In the genomic region with DNA sequence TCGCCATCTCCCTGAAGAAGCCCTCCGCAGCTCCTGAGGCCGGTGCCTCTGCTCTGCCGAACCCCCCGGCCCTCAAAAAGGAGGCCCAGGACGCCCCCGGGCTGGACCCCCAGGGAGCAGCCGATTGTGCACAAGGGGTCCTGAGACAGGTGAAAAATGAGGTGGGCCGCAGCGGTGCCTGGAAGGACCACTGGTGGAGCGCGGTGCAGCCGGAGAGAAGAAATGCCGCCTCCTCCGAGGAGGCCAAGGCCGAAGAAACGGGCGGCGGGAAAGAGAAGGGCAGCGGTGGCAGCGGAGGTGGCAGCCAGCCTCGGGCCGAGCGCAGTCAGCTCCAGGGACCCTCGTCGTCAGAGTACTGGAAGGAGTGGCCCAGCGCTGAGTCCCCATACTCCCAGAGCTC, we compare ENCODE assay signal across 39 cellular contexts.
"Had no signal": no experiment of that assay in that cellular context is flagged by ENCODE, and none has a peak within 500 bp of the region (broad histone marks: within the 10 kb centered on the region; RNA-seq: fewer than 3 reads in every experiment).

No MANE protein-coding gene starts in this region.

- H3K27ac Mint-ChIP-seq: activated naive CD4-positive, alpha-beta T cell treated with anti-CD3 and anti-CD28 coated beads for 36 hours; activated naive CD4-positive, alpha-beta T cell treated with anti-CD3 and anti-CD28 coated beads, Interleukin-2, amount 10 ng/mL, durations not matched to agents 7 days and 5 days; activated naive CD4-positive, alpha-beta T cell treated with anti-CD3 and anti-CD28 coated beads, Interleukin-2, amount 50 U/mL, for 24 hours; activated naive CD4-positive, alpha-beta T cell treated with anti-CD3 and anti-CD28 coated beads, Interleukin-2, amount 50 U/mL, for 72 hours; activated naive CD8-positive, alpha-beta T cell; activated naive CD8-positive, alpha-beta T cell treated with anti-CD3 and anti-CD28 coated beads for 36 hours; activated naive CD8-positive, alpha-beta T cell treated with anti-CD3 and anti-CD28 coated beads, Interleukin-2, amount 10 ng/mL, durations not matched to agents 7 days and 5 days; activated naive CD8-positive, alpha-beta T cell treated with anti-CD3 and anti-CD28 coated beads, Interleukin-2, amount 50 U/mL, for 24 hours; activated T-cell treated with anti-CD3 and anti-CD28 coated beads, Interleukin-2, amount 50 U/mL, for 24 hours; activated T-cell treated with anti-CD3 and anti-CD28 coated beads, Interleukin-2, amount 50 U/mL, for 72 hours; activated T-helper 1 cell treated with anti-CD3 and anti-CD28 coated beads, Interleukin-12 subunit alpha, Interleukin-12 subunit beta, Interleukin-2, Interleukin-4 antibody, amounts not matched to agents 30 ng/mL and 10 ng/mL and 1 ng/mL, durations not matched to agents 14 hours and 24 hours and 36 hours; activated T-helper 17 cell treated with anti-CD3 and anti-CD28 coated beads, Interleukin-2, amount 50 U/mL, for 72 hours had no signal

- FAIRE-seq: astrocyte had no signal

- ATAC-seq: activated naive CD4-positive, alpha-beta T cell treated with anti-CD3 and anti-CD28 coated beads, Interleukin-2, amount 50 U/mL, for 72 hours; activated naive CD8-positive, alpha-beta T cell treated with anti-CD3 and anti-CD28 coated beads, Interleukin-2, amount 50 U/mL, for 24 hours; activated T-cell treated with anti-CD3 and anti-CD28 coated beads, Interleukin-2, amount 50 U/mL, for 4 hours; activated T-cell treated with anti-CD3 and anti-CD28 coated beads, Interleukin-2, amount 50 U/mL, for 72 hours; activated T-helper 17 cell treated with anti-CD3 and anti-CD28 coated beads, Interleukin-2, amount 50 U/mL, for 72 hours; body of pancreas had no signal

- H3K9me3 ChIP-seq: adrenal gland, ascending aorta, body of pancreas, breast epithelium had no signal

- H3K4me3 ChIP-seq: adrenal gland, ascending aorta, body of pancreas, breast epithelium, cardiac muscle cell had no signal

- H3K9me3 Mint-ChIP-seq: activated naive CD4-positive, alpha-beta T cell treated with anti-CD3 and anti-CD28 coated beads for 36 hours; activated naive CD4-positive, alpha-beta T cell treated with anti-CD3 and anti-CD28 coated beads, Interleukin-2, amount 10 ng/mL, durations not matched to agents 7 days and 5 days; activated naive CD4-positive, alpha-beta T cell treated with anti-CD3 and anti-CD28 coated beads, Interleukin-2, amount 50 U/mL, for 24 hours; activated naive CD4-positive, alpha-beta T cell treated with anti-CD3 and anti-CD28 coated beads, Interleukin-2, amount 50 U/mL, for 72 hours; activated naive CD8-positive, alpha-beta T cell treated with anti-CD3 and anti-CD28 coated beads for 36 hours; activated naive CD8-positive, alpha-beta T cell treated with anti-CD3 and anti-CD28 coated beads, Interleukin-2, amount 10 ng/mL, durations not matched to agents 7 days and 5 days; activated naive CD8-positive, alpha-beta T cell treated with anti-CD3 and anti-CD28 coated beads, Interleukin-2, amount 50 U/mL, for 24 hours; activated T-cell treated with anti-CD3 and anti-CD28 coated beads, Interleukin-2, amount 50 U/mL, for 24 hours; activated T-cell treated with anti-CD3 and anti-CD28 coated beads, Interleukin-2, amount 50 U/mL, for 4 hours; activated T-cell treated with anti-CD3 and anti-CD28 coated beads, Interleukin-2, amount 50 U/mL, for 72 hours; activated T-helper 1 cell treated with anti-CD3 and anti-CD28 coated beads, Interleukin-12 subunit alpha, Interleukin-12 subunit beta, Interleukin-2, Interleukin-4 antibody, amounts not matched to agents 30 ng/mL and 10 ng/mL and 1 ng/mL, durations not matched to agents 14 hours and 24 hours and 36 hours; activated T-helper 17 cell treated with anti-CD3 and anti-CD28 coated beads, Interleukin-2, amount 50 U/mL, for 72 hours; brain; central memory CD8-positive, alpha-beta T cell had no signal

- H3K4me1 Mint-ChIP-seq: activated naive CD4-positive, alpha-beta T cell treated with anti-CD3 and anti-CD28 coated beads, Interleukin-2, amount 10 ng/mL, durations not matched to agents 7 days and 5 days; activated naive CD4-positive, alpha-beta T cell treated with anti-CD3 and anti-CD28 coated beads, Interleukin-2, amount 50 U/mL, for 24 hours; activated naive CD8-positive, alpha-beta T cell treated with anti-CD3 and anti-CD28 coated beads for 36 hours; activated naive CD8-positive, alpha-beta T cell treated with anti-CD3 and anti-CD28 coated beads, Interleukin-2, amount 10 ng/mL, durations not matched to agents 7 days and 5 days; activated naive CD8-positive, alpha-beta T cell treated with anti-CD3 and anti-CD28 coated beads, Interleukin-2, amount 50 U/mL, for 24 hours; activated T-helper 17 cell treated with anti-CD3 and anti-CD28 coated beads, Interleukin-2, amount 50 U/mL, for 72 hours; central memory CD8-positive, alpha-beta T cell had no signal

- H3K4me3 Mint-ChIP-seq: activated naive CD4-positive, alpha-beta T cell treated with anti-CD3 and anti-CD28 coated beads for 36 hours; activated naive CD4-positive, alpha-beta T cell treated with anti-CD3 and anti-CD28 coated beads, Interleukin-2, amount 10 ng/mL, durations not matched to agents 7 days and 5 days; activated naive CD4-positive, alpha-beta T cell treated with anti-CD3 and anti-CD28 coated beads, Interleukin-2, amount 50 U/mL, for 24 hours; activated naive CD8-positive, alpha-beta T cell; activated naive CD8-positive, alpha-beta T cell treated with anti-CD3 and anti-CD28 coated beads for 36 hours; activated naive CD8-positive, alpha-beta T cell treated with anti-CD3 and anti-CD28 coated beads, Interleukin-2, amount 10 ng/mL, durations not matched to agents 7 days and 5 days; activated naive CD8-positive, alpha-beta T cell treated with anti-CD3 and anti-CD28 coated beads, Interleukin-2, amount 50 U/mL, for 24 hours; activated T-cell treated with anti-CD3 and anti-CD28 coated beads, Interleukin-2, amount 50 U/mL, for 24 hours; activated T-cell treated with anti-CD3 and anti-CD28 coated beads, Interleukin-2, amount 50 U/mL, for 4 hours; activated T-cell treated with anti-CD3 and anti-CD28 coated beads, Interleukin-2, amount 50 U/mL, for 72 hours; activated T-helper 1 cell treated with anti-CD3 and anti-CD28 coated beads, Interleukin-12 subunit alpha, Interleukin-12 subunit beta, Interleukin-2, Interleukin-4 antibody, amounts not matched to agents 30 ng/mL and 10 ng/mL and 1 ng/mL, durations not matched to agents 14 hours and 24 hours and 36 hours; activated T-helper 17 cell treated with anti-CD3 and anti-CD28 coated beads, Interleukin-2, amount 50 U/mL, for 72 hours; brain; central memory CD8-positive, alpha-beta T cell had no signal

- H3K27me3 ChIP-seq: adrenal gland, ascending aorta, body of pancreas, brain microvascular endothelial cell, breast epithelium, cardiac muscle cell had no signal

- H3K27ac ChIP-seq: adrenal gland, ascending aorta, body of pancreas, brain microvascular endothelial cell, breast epithelium, cardiac muscle cell had no signal

- DNase-seq: activated effector memory CD4-positive, alpha-beta T cell treated with anti-CD3 and anti-CD28 coated beads, Interleukin-2, amount 50 U/mL, for 16 hours; activated effector memory CD4-positive, alpha-beta T cell treated with Interleukin-2 at 50 U/mL for 16 hours; activated gamma-delta T cell; activated gamma-delta T cell treated with Interleukin-2 at 50 U/mL for 16 hours; activated naive CD4-positive, alpha-beta T cell; activated naive CD4-positive, alpha-beta T cell treated with anti-CD3 and anti-CD28 coated beads for 36 hours; activated naive CD4-positive, alpha-beta T cell treated with anti-CD3 and anti-CD28 coated beads, Interleukin-2, amount 10 ng/mL, durations not matched to agents 7 days and 5 days; activated naive CD4-positive, alpha-beta T cell treated with anti-CD3 and anti-CD28 coated beads, Interleukin-2, amount 50 U/mL, for 16 hours; activated naive CD4-positive, alpha-beta T cell treated with Interleukin-2 at 50 U/mL for 16 hours; activated naive CD8-positive, alpha-beta T cell treated with anti-CD3 and anti-CD28 coated beads for 36 hours; activated naive CD8-positive, alpha-beta T cell treated with anti-CD3 and anti-CD28 coated beads, Interleukin-2, amount 10 ng/mL, durations not matched to agents 7 days and 5 days; activated naive CD8-positive, alpha-beta T cell treated with anti-CD3 and anti-CD28 coated beads, Interleukin-2, amount 50 U/mL, for 24 hours; activated T-cell treated with anti-CD3 and anti-CD28 coated beads for 4 hours; activated T-cell treated with anti-CD3 and anti-CD28 coated beads, Interleukin-2, amount 50 U/mL, for 1 hour; activated T-cell treated with anti-CD3 and anti-CD28 coated beads, Interleukin-2, amount 50 U/mL, for 24 hours; activated T-cell treated with anti-CD3 and anti-CD28 coated beads, Interleukin-2, amount 50 U/mL, for 4 hours; activated T-cell treated with anti-CD3 and anti-CD28 coated beads, Interleukin-2, amount 50 U/mL, for 48 hours; activated T-cell treated with anti-CD3 and anti-CD28 coated beads, Interleukin-2, amount 50 U/mL, for 72 hours; adrenal gland; amniotic stem cell; amygdala; anterior cingulate cortex; aorta; body of pancreas; brain microvascular endothelial cell; caudate nucleus; central memory CD4-positive, alpha-beta T cell; cerebellar nuclear complex had no signal

- H3K4me1 ChIP-seq: adrenal gland, ascending aorta, body of pancreas, breast epithelium had no signal

- H3K27me3 Mint-ChIP-seq: activated naive CD4-positive, alpha-beta T cell treated with anti-CD3 and anti-CD28 coated beads, Interleukin-2, amount 10 ng/mL, durations not matched to agents 7 days and 5 days; activated naive CD4-positive, alpha-beta T cell treated with anti-CD3 and anti-CD28 coated beads, Interleukin-2, amount 50 U/mL, for 24 hours; activated naive CD8-positive, alpha-beta T cell; activated naive CD8-positive, alpha-beta T cell treated with anti-CD3 and anti-CD28 coated beads for 36 hours; activated naive CD8-positive, alpha-beta T cell treated with anti-CD3 and anti-CD28 coated beads, Interleukin-2, amount 10 ng/mL, durations not matched to agents 7 days and 5 days; activated naive CD8-positive, alpha-beta T cell treated with anti-CD3 and anti-CD28 coated beads, Interleukin-2, amount 50 U/mL, for 24 hours; activated T-cell treated with anti-CD3 and anti-CD28 coated beads, Interleukin-2, amount 50 U/mL, for 24 hours; activated T-helper 17 cell treated with anti-CD3 and anti-CD28 coated beads, Interleukin-2, amount 50 U/mL, for 72 hours; brain; central memory CD8-positive, alpha-beta T cell had no signal

- H3K36me3 ChIP-seq: breast epithelium had no signal

- H3K36me3 Mint-ChIP-seq: activated naive CD8-positive, alpha-beta T cell treated with anti-CD3 and anti-CD28 coated beads, Interleukin-2, amount 10 ng/mL, durations not matched to agents 7 days and 5 days had no signal
